In genomic region chr12:100995771-100996170, GRCh38 we compare ENCODE assay signal across 13 cellular contexts.
A peak's percentile ranks its signal among the peaks of the same experiment; 100 is the strongest.
DNase-seq lines count a peak whose midpoint lies in the region; ATAC-seq lines count a peak whose summit lies in the region.
"Had no signal": no experiment of that assay in that cellular context is flagged by ENCODE, and none has a peak within 500 bp of the region (broad histone marks: within the 10 kb centered on the region; RNA-seq: fewer than 3 reads in every experiment).

No MANE protein-coding gene starts in this region.

- DNase-seq in NOMO-1 (lab: John Stamatoyannopoulos, UW; ENCODE audit: unreplicated experiment in 2 of 2) (peak; percentile 18 to 56), NOMO-1 treated with dmso at 0.1 percent for 144 hours (lab: John Stamatoyannopoulos, UW; ENCODE audit: unreplicated experiment) (no peak), hepatic stellate cell (ENCODE audit: low spot score) (no peak), NCI-H1105 treated with DMSO at 0.1 percent for 48 hours (lab: John Stamatoyannopoulos, UW) (no peak)
- DNase-seq in activated CD4-positive, alpha-beta T cell treated with anti-CD3 and anti-CD28 coated beads for 48 hours: no peak
- DNase-seq: DND-41, GOT3, mesenchymal stem cell, NCI-H2107, tibial artery had no signal

- peak; percentile 53 for ATAC-seq in GM21825 (IDR thresholded peaks at IDR 0.05; ENCODE audit: unreplicated experiment)
- peak; percentile 86 for ATAC-seq in HG03378 (IDR thresholded peaks at IDR 0.05; ENCODE audit: unreplicated experiment)
- no peak for ATAC-seq in HG03175 (IDR thresholded peaks at IDR 0.05; ENCODE audit: unreplicated experiment)

Comparison
In these comparisons a context has a peak if more than half of its experiments do, and no peak if none do; other contexts are left out.
1. DNase-seq: peak in NOMO-1 (2 of 2); none in NOMO-1 treated with dmso at 0.1 percent for 144 hours (single experiment), hepatic stellate cell (single experiment), activated CD4-positive, alpha-beta T cell treated with anti-CD3 and anti-CD28 coated beads for 48 hours (single experiment) and NCI-H1105 treated with DMSO at 0.1 percent for 48 hours (single experiment).